5 cellular contexts compared by ENCODE assay signal in genomic region chr1:16516694-16517388, GRCh38. TPM values are rescaled to one million over a fixed set of nuclear protein-coding genes. Genes with fewer than 3 reads are reported as not detected.
"Had no signal": no experiment of that assay in that cellular context is flagged by ENCODE, and none has a peak within 500 bp of the region (broad histone marks: within the 10 kb centered on the region; RNA-seq: fewer than 3 reads in every experiment).

No MANE protein-coding gene starts in this region.

RNA-seq across cellular contexts. Expression of gene RNU1-1, which starts 2.8 kb away (rescaled TPM):
- total RNA-seq: myocyte had no signal
- polyA plus RNA-seq: hepatocyte; lung; mammary epithelial cell; naive thymus-derived CD4-positive, alpha-beta T cell had no signal
